ENCODE assay signal across 11 cellular contexts in genomic region chr12:97835541-97835940, GRCh38.
"Had no signal": no experiment of that assay in that cellular context is flagged by ENCODE, and none has a peak within 500 bp of the region (broad histone marks: within the 10 kb centered on the region; RNA-seq: fewer than 3 reads in every experiment).

No MANE protein-coding gene starts in this region.

- DNase-seq: GM23248, GOT3, H7, H9, HCEC 1CT, HFFc6 had no signal

- H3K27ac Mint-ChIP-seq: GM23338, H9, HFFc6 had no signal

- H3K4me3 Mint-ChIP-seq: GM23338, H9, HFFc6 had no signal

- H3K9me3 Mint-ChIP-seq: GM23338, H9 had no signal

- H3K27ac ChIP-seq: GM23248 had no signal

- H3K9ac ChIP-seq: GM23248 had no signal

- H3K9me3 ChIP-seq: HAP-1 had no signal

- ATAC-seq: GM23338, HCT116 had no signal

- H3K4me3 ChIP-seq: GM23248, GM23338, HAP-1 had no signal

- FAIRE-seq: H1, H54 had no signal

- H3K4me1 ChIP-seq: HAP-1 had no signal

- H3K36me3 ChIP-seq: HAP-1 had no signal

- H2AFZ ChIP-seq: GM23248, GM23338 had no signal

- H3K4me2 ChIP-seq: GM23338 had no signal
